ENCODE assay signal across 26 cellular contexts in genomic region chr3:2847062-2847841, GRCh38.
"Had no signal": no experiment of that assay in that cellular context is flagged by ENCODE, and none has a peak within 500 bp of the region (broad histone marks: within the 10 kb centered on the region; RNA-seq: fewer than 3 reads in every experiment).

No MANE protein-coding gene starts in this region.

- H3K4me3 ChIP-seq: esophagus muscularis mucosa, sigmoid colon, stomach, thyroid gland, upper lobe of left lung, vagina had no signal

- H3K9me3 ChIP-seq: esophagus muscularis mucosa, sigmoid colon, stomach, thyroid gland, upper lobe of left lung, vagina had no signal

- H3K27ac ChIP-seq: esophagus muscularis mucosa, sigmoid colon, stomach, thyroid gland, upper lobe of left lung, vagina, WERI-Rb-1 had no signal

- H3K4me1 ChIP-seq: sigmoid colon, stomach, upper lobe of left lung had no signal

- H3K27me3 ChIP-seq: esophagus muscularis mucosa, sigmoid colon, stomach, thyroid gland, upper lobe of left lung, vagina had no signal

- ATAC-seq: activated CD4-positive, CD25-positive, alpha-beta regulatory T cell treated with anti-CD3 and anti-CD28 coated beads, Interleukin-2, amount 50 U/mL, for 24 hours; naive thymus-derived CD8-positive, alpha-beta T cell; T-helper 17 cell had no signal

- H3K36me3 ChIP-seq: esophagus muscularis mucosa, sigmoid colon, stomach, thyroid gland, upper lobe of left lung, vagina, WERI-Rb-1 had no signal

- DNase-seq: activated CD4-positive, alpha-beta T cell treated with anti-CD3 and anti-CD28 coated beads for 48 hours; activated CD4-positive, alpha-beta T cell treated with anti-CD3 and anti-CD28 coated beads, Interleukin-2, amount 50 U/mL, for 48 hours; activated CD8-positive, alpha-beta memory T cell treated with anti-CD3 and anti-CD28 coated beads, Interleukin-2, amount 50 U/mL, for 4 hours; activated effector memory CD4-positive, alpha-beta T cell treated with anti-CD3 and anti-CD28 coated beads, Interleukin-2, amount 50 U/mL, for 16 hours; activated naive CD4-positive, alpha-beta T cell treated with anti-CD3 and anti-CD28 coated beads for 36 hours; activated T-cell treated with anti-CD3 and anti-CD28 coated beads, Interleukin-2, amount 50 U/mL, for 1 hour; amniotic stem cell; dermis blood vessel endothelial cell; effector CD4-positive, alpha-beta T cell; foreskin melanocyte; midbrain; naive thymus-derived CD8-positive, alpha-beta T cell; occipital lobe; sigmoid colon; small intestine; stimulated activated CD4-positive, alpha-beta T cell treated with anti-CD3 and anti-CD28 coated beads, Interleukin-4, amount 100 ng/mL, for 24 hours; stomach; SW 1271; T-helper 17 cell; T1000; thyroid gland; upper lobe of left lung; WERI-Rb-1 had no signal
